Comparison of ENCODE assay signal across 33 cellular contexts in genomic region chr4:66647915-66648314, GRCh38.
"Had no signal": no experiment of that assay in that cellular context is flagged by ENCODE, and none has a peak within 500 bp of the region (broad histone marks: within the 10 kb centered on the region; RNA-seq: fewer than 3 reads in every experiment).

No MANE protein-coding gene starts in this region.

- H3K36me3 ChIP-seq: neutrophil, ovary, spleen, suprapubic skin, tibial artery, transverse colon, upper lobe of right lung, uterus had no signal

- H3K27me3 ChIP-seq: neutrophil, ovary, spleen, suprapubic skin, testis, tibial artery, transverse colon, upper lobe of right lung, uterus had no signal

- H3K9me3 ChIP-seq: neutrophil, ovary, psoas muscle, testis, tibial artery, transverse colon, upper lobe of right lung, uterus had no signal

- ATAC-seq: naive thymus-derived CD4-positive, alpha-beta T cell; natural killer cell; psoas muscle; right cardiac atrium; sciatic nerve; stimulated activated memory B cell treated with anti-CD40 and anti-IgM and Interleukin-4, amounts not matched to agents 10 μg/mL and 1 μg/mL and 100 μg/mL, for 72 hours; stimulated activated naive CD8-positive, alpha-beta T cell treated with anti-CD3 and anti-CD28 coated beads, Interleukin-15, amount 100 ng/mL, for 72 hours; stimulated activated naive CD8-positive, alpha-beta T cell treated with anti-CD3 and anti-CD28 coated beads, Interleukin-15, Interleukin-2, amounts not matched to agents 100 U/mL and 50 U/mL, for 24 hours; upper lobe of right lung had no signal

- H3K27ac Mint-ChIP-seq: naive thymus-derived CD4-positive, alpha-beta T cell; natural killer cell; nephron; progenitor cell of endocrine pancreas; stimulated activated memory B cell treated with anti-CD40 and anti-IgM and Interleukin-4, amounts not matched to agents 10 μg/mL and 1 μg/mL and 100 μg/mL, for 72 hours; stimulated activated naive CD8-positive, alpha-beta T cell treated with anti-CD3 and anti-CD28 coated beads, Interleukin-15, amount 100 ng/mL, for 72 hours; type B pancreatic cell had no signal

- H3K79me2 ChIP-seq: parathyroid adenoma had no signal

- H2AFZ ChIP-seq: parathyroid adenoma had no signal

- H3K9ac ChIP-seq: parathyroid adenoma had no signal

- H3K9me3 Mint-ChIP-seq: nephron; neural crest cell; stimulated activated memory B cell treated with anti-CD40 and anti-IgM and Interleukin-4, amounts not matched to agents 10 μg/mL and 1 μg/mL and 100 μg/mL, for 72 hours; stimulated activated naive CD8-positive, alpha-beta T cell treated with anti-CD3 and anti-CD28 coated beads, Interleukin-15, amount 100 ng/mL, for 72 hours; type B pancreatic cell had no signal

- H3K4me3 ChIP-seq: ovary, psoas muscle, skin epidermis, smooth muscle cell, spleen, suprapubic skin, testis, tibial artery, transverse colon, upper lobe of right lung, uterus had no signal

- H3K27me3 Mint-ChIP-seq: naive thymus-derived CD4-positive, alpha-beta T cell; progenitor cell of endocrine pancreas; stimulated activated memory B cell treated with anti-CD40 and anti-IgM and Interleukin-4, amounts not matched to agents 10 μg/mL and 1 μg/mL and 100 μg/mL, for 72 hours; stimulated activated naive CD8-positive, alpha-beta T cell treated with anti-CD3 and anti-CD28 coated beads, Interleukin-15, amount 100 ng/mL, for 72 hours; type B pancreatic cell had no signal

- DNase-seq: naive thymus-derived CD4-positive, alpha-beta T cell; natural killer cell; nucleus accumbens; ovary; posterior cingulate gyrus; psoas muscle; right cardiac atrium; spleen; stimulated activated CD4-positive, alpha-beta T cell treated with anti-CD3 and anti-CD28 coated beads, Interleukin-12 subunit alpha, Interleukin-12 subunit beta, amount 100 ng/mL, for 4 hours; stimulated activated CD4-positive, alpha-beta T cell treated with anti-CD3 and anti-CD28 coated beads, Interleukin-1b, Interleukin-23, amount 100 ng/mL, for 48 hours; stimulated activated CD4-positive, alpha-beta T cell treated with anti-CD3 and anti-CD28 coated beads, Interleukin-4, amount 100 ng/mL, for 1 hour; stimulated activated CD4-positive, alpha-beta T cell treated with anti-CD3 and anti-CD28 coated beads, Interleukin-4, amount 100 ng/mL, for 4 hours; stimulated activated CD8-positive, alpha-beta memory T cell treated with anti-CD3 and anti-CD28 coated beads, Interleukin-4, amount 100 ng/mL, for 48 hours; stimulated activated naive CD4-positive, alpha-beta T cell; stimulated activated naive CD8-positive, alpha-beta T cell treated with anti-CD3 and anti-CD28 coated beads, Interleukin-15, amount 100 ng/mL, for 72 hours; stimulated activated naive CD8-positive, alpha-beta T cell treated with anti-CD3 and anti-CD28 coated beads, Interleukin-15, Interleukin-2, amounts not matched to agents 100 U/mL and 50 U/mL, for 24 hours; substantia nigra; testis; tibial artery; transverse colon; upper lobe of right lung; uterus had no signal

- H3K27ac ChIP-seq: neutrophil, ovary, parathyroid adenoma, psoas muscle, skin epidermis, spleen, suprapubic skin, testis, tibial artery, transverse colon, upper lobe of right lung, uterus had no signal

- H3K36me3 Mint-ChIP-seq: naive thymus-derived CD4-positive, alpha-beta T cell; natural killer cell; stimulated activated memory B cell treated with anti-CD40 and anti-IgM and Interleukin-4, amounts not matched to agents 10 μg/mL and 1 μg/mL and 100 μg/mL, for 72 hours; type B pancreatic cell had no signal

- H3K4me1 ChIP-seq: parathyroid adenoma, psoas muscle, spleen, suprapubic skin, testis, tibial artery, transverse colon, upper lobe of right lung, uterus had no signal

- H3K4me1 Mint-ChIP-seq: naive thymus-derived CD4-positive, alpha-beta T cell; natural killer cell; nephron; stimulated activated memory B cell treated with anti-CD40 and anti-IgM and Interleukin-4, amounts not matched to agents 10 μg/mL and 1 μg/mL and 100 μg/mL, for 72 hours; stimulated activated naive CD8-positive, alpha-beta T cell treated with anti-CD3 and anti-CD28 coated beads, Interleukin-15, amount 100 ng/mL, for 72 hours had no signal

- H3K4me2 ChIP-seq: smooth muscle cell had no signal

- H3K4me3 Mint-ChIP-seq: naive thymus-derived CD4-positive, alpha-beta T cell; natural killer cell; nephron; neural crest cell; stimulated activated memory B cell treated with anti-CD40 and anti-IgM and Interleukin-4, amounts not matched to agents 10 μg/mL and 1 μg/mL and 100 μg/mL, for 72 hours; stimulated activated naive CD8-positive, alpha-beta T cell treated with anti-CD3 and anti-CD28 coated beads, Interleukin-15, amount 100 ng/mL, for 72 hours; type B pancreatic cell had no signal
